ENCODE assay signal across 10 cellular contexts in genomic region chr1:170176772-170177171, GRCh38. TPM values are rescaled to one million over a fixed set of nuclear protein-coding genes. Genes with fewer than 3 reads are reported as not detected.
"Had no signal": no experiment of that assay in that cellular context is flagged by ENCODE, and none has a peak within 500 bp of the region (broad histone marks: within the 10 kb centered on the region; RNA-seq: fewer than 3 reads in every experiment).

No MANE protein-coding gene starts in this region.

- H3K4me1 ChIP-seq: HAP-1 had no signal

- DNase-seq: H7, HFFc6, IMR-90, KG1 had no signal

- H3K9me3 ChIP-seq: HAP-1 had no signal

- H3K4me3 Mint-ChIP-seq: GM23338, HFFc6 had no signal

- H3K4me3 ChIP-seq: GM23338, HAP-1, K562 had no signal

- H3K9me3 Mint-ChIP-seq: HFFc6 had no signal

- H3K36me3 ChIP-seq: HAP-1 had no signal

- H3K4me1 Mint-ChIP-seq: GM23338 had no signal

- H3K27ac Mint-ChIP-seq: GM23338, HFFc6 had no signal

- ATAC-seq: GM23338, HCT116, K562 had no signal

RNA-seq across cellular contexts. Expression of gene NTMT2, which starts 31.0 kb away (rescaled TPM):
- total RNA-seq: GM23338, H4, HFFc6, HT-29, IMR-90, K562 had no signal
